9 cellular contexts compared by ENCODE assay signal in the genomic region with DNA sequence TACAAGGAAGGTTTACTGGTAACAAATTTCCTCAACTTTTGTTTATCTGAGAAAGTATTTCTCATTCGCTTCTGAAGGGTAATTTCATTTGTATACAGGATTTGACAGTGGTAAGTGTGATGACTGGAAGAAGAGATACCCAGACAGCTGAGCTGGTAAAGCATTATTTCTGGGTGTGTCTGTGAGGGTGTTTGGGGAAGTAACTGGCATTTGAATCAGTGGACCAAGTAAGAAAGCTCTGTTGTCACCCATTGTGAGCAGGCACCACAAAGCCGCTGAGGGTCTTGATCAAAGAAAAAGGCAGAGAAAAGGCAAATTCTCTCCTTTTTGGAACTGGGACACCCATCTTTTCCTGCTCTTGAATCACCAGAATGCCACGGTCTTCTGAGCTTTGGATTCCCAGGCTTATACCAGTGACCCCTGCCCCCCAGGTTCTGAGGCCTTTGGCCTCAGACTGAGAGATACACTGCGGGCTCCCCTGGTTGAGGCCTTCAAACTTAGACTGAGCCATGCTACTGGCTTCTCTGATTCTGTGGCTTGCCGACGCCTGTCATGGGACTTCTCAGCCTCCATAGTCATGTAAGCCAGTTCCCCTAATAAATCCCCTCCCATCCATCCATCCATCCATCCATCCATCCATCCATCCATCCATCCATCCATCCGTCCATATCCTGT. TPM values are rescaled to one million over a fixed set of nuclear protein-coding genes. Genes with fewer than 3 reads are reported as not detected.
"Had no signal": no experiment of that assay in that cellular context is flagged by ENCODE, and none has a peak within 500 bp of the region (broad histone marks: within the 10 kb centered on the region; RNA-seq: fewer than 3 reads in every experiment).

No MANE protein-coding gene starts in this region.

- H3K27ac ChIP-seq: GM23248, HL-60 had no signal

- ATAC-seq: HCT116, HepG2 had no signal

- H3K4me1 ChIP-seq: HAP-1 had no signal

- DNase-seq: GM23248, GOT3, H7, KBM-7 had no signal

- H3K27me3 Mint-ChIP-seq: IgD-negative memory B cell had no signal

- H3K4me3 ChIP-seq: GM23248, HAP-1 had no signal

- H3K4me3 Mint-ChIP-seq: IgD-negative memory B cell had no signal

- H3K9ac ChIP-seq: GM23248 had no signal

- H3K36me3 ChIP-seq: HAP-1 had no signal

- H2AFZ ChIP-seq: GM23248 had no signal

RNA-seq across cellular contexts. Expression of a gene that starts 10.5 kb away (rescaled TPM):
- polyA plus RNA-seq: GM23248 had no signal
